In genomic region chr21:29002442-29003144, GRCh38 we compare ENCODE assay signal across 1 cellular context.
TF ChIP-seq lines count a peak whose summit lies in the region.

No MANE protein-coding gene starts in this region.

TF ChIP-seq in K562, 482 proteins besides CTCF, POLR2A, EP300 and RAD21 (continued from another document and continues in another):
- no peak for TF ChIP-seq ZFP91 (CRISPR knock-in tag; IDR thresholded peaks at IDR 0.05)
- peak; percentile 24; the same call in 1 of the 2 replicates for TF ChIP-seq ATF4 (CRISPR knock-in tag; IDR thresholded peaks at IDR 0.05)
- TF ChIP-seq ERF (CRISPR knock-in tag; IDR thresholded peaks at IDR 0.05) = 0 out of 2 replicates have a peak, but pooled peaks have one; percentile 79
- TF ChIP-seq ARHGAP35 (IDR thresholded peaks at IDR 0.05; ENCODE audit: partially characterized antibody) = no peak
- no peak for TF ChIP-seq CEBPZ (IDR thresholded peaks at IDR 0.05; ENCODE audit: borderline replicate concordance, low read depth, low read length)
- no peak for TF ChIP-seq ZBTB49 (CRISPR knock-in tag; IDR thresholded peaks at IDR 0.05; ENCODE audit: borderline replicate concordance)
- TF ChIP-seq KLF16 (IDR thresholded peaks at IDR 0.05) = no peak
- TF ChIP-seq NFRKB (IDR thresholded peaks at IDR 0.05; ENCODE audit: low read depth) = peak; percentile 87
- no peak for TF ChIP-seq PHB (CRISPR knock-in tag; IDR thresholded peaks at IDR 0.05)
- no peak for TF ChIP-seq MEF2A (IDR thresholded peaks at IDR 0.05; ENCODE audit: control insufficient read depth, low read depth, low read length)
- no peak for TF ChIP-seq SNIP1 (IDR thresholded peaks at IDR 0.05; ENCODE audit: low read depth)
- TF ChIP-seq NR4A1 (CRISPR knock-in tag; IDR thresholded peaks at IDR 0.05) = 0 out of 2 replicates have a peak, but pooled peaks have one; percentile 77
- TF ChIP-seq NR4A1 (tag; IDR thresholded peaks at IDR 0.05) = peak; percentile 62; the same call in 1 of the 2 replicates
- TF ChIP-seq MECOM (CRISPR knock-in tag; IDR thresholded peaks at IDR 0.05) = no peak
- TF ChIP-seq DLX4 (CRISPR knock-in tag; IDR thresholded peaks at IDR 0.05) = no peak
- TF ChIP-seq REST (CRISPR knock-in tag; IDR thresholded peaks at IDR 0.05; ENCODE audit: low read depth) = peak; percentile 83
- TF ChIP-seq ZNF830 (CRISPR knock-in tag; IDR thresholded peaks at IDR 0.05) = 0 out of 2 replicates have a peak, but pooled peaks have one; percentile 49
- peak; percentile 67 for TF ChIP-seq C11orf30 (IDR thresholded peaks at IDR 0.05; ENCODE audit: low read depth)
- TF ChIP-seq KDM5B (IDR thresholded peaks at IDR 0.05; ENCODE audit: insufficient replicate concordance, low read depth, low read length) = peak; percentile 98
- no peak for TF ChIP-seq ZNF780A (CRISPR knock-in tag; IDR thresholded peaks at IDR 0.05)
- no peak for TF ChIP-seq SPI1 (IDR thresholded peaks at IDR 0.05; ENCODE audit: borderline replicate concordance, low read depth, low read length)
- no peak for TF ChIP-seq KHSRP (IDR thresholded peaks at IDR 0.05)
- peak; percentile 75 for TF ChIP-seq ZSCAN29 (IDR thresholded peaks at IDR 0.05)
- TF ChIP-seq BMI1 (IDR thresholded peaks at IDR 0.05; ENCODE audit: low read length) = no peak
- TF ChIP-seq NFATC3 (IDR thresholded peaks at IDR 0.05) = peak; percentile 55; the same call in 1 of the 2 replicates
- TF ChIP-seq PRMT5 (CRISPR knock-in tag; IDR thresholded peaks at IDR 0.05) = no peak
- no peak; the same call in 1 of the 2 replicates for TF ChIP-seq KAT7 (CRISPR knock-in tag; IDR thresholded peaks at IDR 0.05; ENCODE audit: borderline replicate concordance)
- TF ChIP-seq ZNF407 (IDR thresholded peaks at IDR 0.05; ENCODE audit: low read depth) = no peak
- TF ChIP-seq IFI16 (CRISPR knock-in tag; IDR thresholded peaks at IDR 0.05) = no peak
- no peak; the same call in 1 of the 2 replicates for TF ChIP-seq HBP1 (CRISPR knock-in tag; IDR thresholded peaks at IDR 0.05)
- 0 out of 2 replicates have a peak, but pooled peaks have one; percentile 66 for TF ChIP-seq ZNF197 (CRISPR knock-in tag; IDR thresholded peaks at IDR 0.05; ENCODE audit: low read depth)
- peak; percentile 78 for TF ChIP-seq PKNOX1 (IDR thresholded peaks at IDR 0.05)
